Comparison of ENCODE assay signal across 17 cellular contexts in the genomic region with DNA sequence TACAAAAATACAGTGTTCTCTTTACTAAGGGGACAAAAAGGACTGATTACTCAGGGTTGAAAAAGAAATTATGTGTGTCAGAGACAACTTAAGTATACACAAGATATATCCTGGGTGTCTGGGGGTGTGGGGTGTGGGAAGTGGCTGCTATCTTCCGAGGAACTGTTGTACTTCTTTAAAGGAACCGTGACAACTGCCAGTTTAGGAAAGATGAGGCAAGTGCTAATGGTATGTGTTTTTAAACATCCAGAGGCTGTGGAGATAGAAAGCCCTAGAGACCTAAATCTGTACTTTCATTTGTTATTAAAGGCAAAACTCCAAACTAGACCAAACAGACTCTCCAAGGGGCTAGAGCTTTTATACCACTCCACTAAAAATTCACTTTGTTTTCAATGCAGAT.
DNase-seq lines count a peak whose midpoint lies in the region; ATAC-seq and TF ChIP-seq lines count a peak whose summit lies in the region.
"Had no signal": no experiment of that assay in that cellular context is flagged by ENCODE, and none has a peak within 500 bp of the region (broad histone marks: within the 10 kb centered on the region; RNA-seq: fewer than 3 reads in every experiment).

No MANE protein-coding gene starts in this region.

- no peaks in the 10 kb centered on the region; the same call in 1 of the 2 replicates for H3K36me3 ChIP-seq in SJSA1
- no peaks in the 10 kb centered on the region for H3K36me3 ChIP-seq in prostate gland

- peak overlapping the region in 2 of 3 experiments; percentile 46 to 56 for H3K4me3 Mint-ChIP-seq in nephron
- H3K4me3 Mint-ChIP-seq: neural crest cell had no signal

- 13% methylated on average over 2 of the region's 2 CpGs for WGBS in prostate gland

- ATAC-seq in HG03175 (IDR thresholded peaks at IDR 0.05; ENCODE audit: unreplicated experiment), result no peak
- no peak for ATAC-seq in GM21529 (IDR thresholded peaks at IDR 0.05; ENCODE audit: unreplicated experiment)
- ATAC-seq: HCT116 had no signal

- H3K27ac ChIP-seq in SJSA1, result peak overlapping the region; percentile 65
- no peak overlapping the region for H3K27ac ChIP-seq in prostate gland
- H3K27ac ChIP-seq: epithelial cell of prostate, VCaP had no signal

- H3K4me1 ChIP-seq in SJSA1 (replicated peaks) (peaks cover 47% of the 10 kb centered on the region), prostate gland (replicated peaks) (no peaks in the 10 kb centered on the region)

- TF ChIP-seq CTCF in nephron (IDR thresholded peaks at IDR 0.05; ENCODE audit: unreplicated experiment in 3 of 3), result no peak
- no peak for TF ChIP-seq CTCF in prostate gland (IDR thresholded peaks at IDR 0.05)

- peaks cover 17% of the 10 kb centered on the region for H3K4me1 Mint-ChIP-seq in nephron
- H3K4me1 Mint-ChIP-seq: neural crest cell had no signal

- H3K36me3 Mint-ChIP-seq in nephron (ENCODE audit: low read depth), result no peaks in the 10 kb centered on the region

- H3K27me3 ChIP-seq in SJSA1 (replicated peaks) (no peaks in the 10 kb centered on the region), prostate gland (replicated peaks; ENCODE audit: insufficient read depth) (no peaks in the 10 kb centered on the region)

- peak overlapping the region; percentile 31 to 87 (median 84) for H3K27ac Mint-ChIP-seq in nephron

- H3K9me3 Mint-ChIP-seq in nephron, result peaks cover 2% of the 10 kb centered on the region

- intact Hi-C loops in prostate gland (cut with DNase I), result no loop called here

- H3K27me3 Mint-ChIP-seq in nephron (ENCODE audit: low read depth), result no peaks in the 10 kb centered on the region

- H3K4me3 ChIP-seq in SJSA1, result no peak overlapping the region
- no peak overlapping the region for H3K4me3 ChIP-seq in prostate gland

- no peak for TF ChIP-seq POLR2A in prostate gland (IDR thresholded peaks at IDR 0.05)

- H3K9me3 ChIP-seq in SJSA1 (replicated peaks), result no peaks in the 10 kb centered on the region
- H3K9me3 ChIP-seq in prostate gland, result no peaks in the 10 kb centered on the region

- DNase-seq in AG08395 (ENCODE audit: low spot score) (peak; percentile 38), SJSA1 (ENCODE audit: low read depth in 1 of 2, low spot score in 2 of 2) (no peak), fibroblast of gingiva (ENCODE audit: low read depth) (peak; percentile 73), dedifferentiated amniotic fluid mesenchymal stem cell (ENCODE audit: extremely low spot score) (no peak), prostate gland (ENCODE audit: low spot score) (no peak)
- DNase-seq: activated naive CD4-positive, alpha-beta T cell; Karpas-422; NCI-H187; NCI-H510A treated with DMSO at 0.1 percent for 48 hours; OCI-M1 had no signal

Comparison
In these comparisons a context has a peak if more than half of its experiments do, and no peak if none do; other contexts are left out.
1. DNase-seq: peak in AG08395 (single experiment) and fibroblast of gingiva (single experiment); none in SJSA1 (0 of 2), dedifferentiated amniotic fluid mesenchymal stem cell (single experiment) and prostate gland (single experiment).